In the genomic region with DNA sequence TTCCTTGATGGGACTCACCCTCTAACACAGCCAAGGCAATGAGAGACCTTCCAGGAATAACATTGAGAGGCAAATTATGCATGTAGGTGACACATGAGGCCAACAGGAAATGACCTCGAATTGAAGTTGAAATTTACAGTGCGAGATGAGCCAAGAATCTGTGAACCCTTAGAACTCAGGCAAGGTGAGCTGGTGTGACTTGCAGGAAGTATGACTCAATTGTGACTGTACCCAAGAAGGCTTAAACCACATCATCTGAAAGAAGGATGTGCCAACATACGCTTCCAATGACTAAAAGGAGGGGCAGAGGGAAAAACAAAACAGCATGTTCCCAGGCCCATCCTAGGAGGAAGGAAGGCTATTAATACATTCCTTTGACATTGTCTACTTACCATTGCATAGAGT, we compare ENCODE assay signal across 8 cellular contexts. TPM values are rescaled to one million over a fixed set of nuclear protein-coding genes. Genes with fewer than 3 reads are reported as not detected.
DNase-seq lines count a peak whose midpoint lies in the region; ATAC-seq and TF ChIP-seq lines count a peak whose summit lies in the region.

No MANE protein-coding gene starts in this region.

- ATAC-seq in stimulated activated effector memory CD8-positive, alpha-beta T cell treated with anti-CD3 and anti-CD28 coated beads, Interleukin-12 subunit alpha, Interleukin-12 subunit beta, amount 100 ng/mL, for 72 hours = peak; percentile 99

- H3K9me3 ChIP-seq in ovary = no peaks in the 10 kb centered on the region

- H3K4me1 ChIP-seq in ovary (ENCODE audit: insufficient read depth) = no peaks in the 10 kb centered on the region

- H3K4me1 Mint-ChIP-seq in stimulated activated effector memory CD8-positive, alpha-beta T cell treated with anti-CD3 and anti-CD28 coated beads, Interleukin-12 subunit alpha, Interleukin-12 subunit beta, amount 100 ng/mL, for 72 hours = peaks cover 82% of the 10 kb centered on the region

- no peak for TF ChIP-seq CTCF in ovary (IDR thresholded peaks at IDR 0.05)

- peak overlapping the region; percentile 32 for H3K4me3 Mint-ChIP-seq in stimulated activated effector memory CD8-positive, alpha-beta T cell treated with anti-CD3 and anti-CD28 coated beads, Interleukin-12 subunit alpha, Interleukin-12 subunit beta, amount 100 ng/mL, for 72 hours

- no peak for TF ChIP-seq POLR2A in ovary (IDR thresholded peaks at IDR 0.05)

- H3K36me3 ChIP-seq in ovary = no peaks in the 10 kb centered on the region

- H3K27ac ChIP-seq in ovary = no peak overlapping the region

- intact Hi-C loops in ovary (cut with DNase I) = no loop called here

- 76 to 87% (median 78%) methylated on average over 3 of the region's 3 CpGs for WGBS in ovary, 3 donors

- H3K36me3 Mint-ChIP-seq in stimulated activated effector memory CD8-positive, alpha-beta T cell treated with anti-CD3 and anti-CD28 coated beads, Interleukin-12 subunit alpha, Interleukin-12 subunit beta, amount 100 ng/mL, for 72 hours = no peaks in the 10 kb centered on the region

- H3K27me3 ChIP-seq in ovary = no peaks in the 10 kb centered on the region

- DNase-seq in GM04504 (ENCODE audit: low read depth) (peak; percentile 86), NCI-H226 (peak; percentile 63), hepatic stellate cell (ENCODE audit: low spot score) (peak; percentile 74), NCI-H1694 (lab: John Stamatoyannopoulos, UW) (no peak), cortex of kidney (lab: John Stamatoyannopoulos, UW) (no peak), ovary (no peak)
- peak; percentile 37 for DNase-seq in activated effector memory CD4-positive, alpha-beta T cell treated with Interleukin-2 at 50 U/mL for 16 hours
- peak; percentile 24 to 73 for DNase-seq in stimulated activated effector memory CD8-positive, alpha-beta T cell treated with anti-CD3 and anti-CD28 coated beads, Interleukin-12 subunit alpha, Interleukin-12 subunit beta, amount 100 ng/mL, for 72 hours (ENCODE audit: low spot score in 2 of 2)

- H3K4me3 ChIP-seq in ovary = no peak overlapping the region

- peak overlapping the region; percentile 91 for H3K27ac Mint-ChIP-seq in stimulated activated effector memory CD8-positive, alpha-beta T cell treated with anti-CD3 and anti-CD28 coated beads, Interleukin-12 subunit alpha, Interleukin-12 subunit beta, amount 100 ng/mL, for 72 hours

- no peaks in the 10 kb centered on the region for H3K9me3 Mint-ChIP-seq in stimulated activated effector memory CD8-positive, alpha-beta T cell treated with anti-CD3 and anti-CD28 coated beads, Interleukin-12 subunit alpha, Interleukin-12 subunit beta, amount 100 ng/mL, for 72 hours

- no peak for TF ChIP-seq EP300 in ovary (IDR thresholded peaks at IDR 0.05)

RNA-seq across cellular contexts. Expression of a gene that starts 44.8 kb away (rescaled TPM):
- total RNA-seq in ovary = 10 to 100 TPM; 14.9 to 40.9 (median 23.8) TPM
- 10 to 100 TPM; 21.0 to 33.3 TPM for polyA plus RNA-seq in ovary

RNA-seq across cellular contexts. Expression of a gene that starts 55.5 kb away (rescaled TPM):
- 10 to 100 TPM; 13.5 to 41.1 (median 36.8) TPM for total RNA-seq in ovary
- polyA plus RNA-seq in ovary = 10 to 100 TPM; 12.4 to 41.7 TPM

Comparison
In these comparisons a context has a peak if more than half of its experiments do, and no peak if none do; other contexts are left out.
1. DNase-seq: peak in GM04504 (single experiment), NCI-H226 (single experiment), activated effector memory CD4-positive, alpha-beta T cell treated with Interleukin-2 at 50 U/mL for 16 hours (single experiment), hepatic stellate cell (single experiment) and stimulated activated effector memory CD8-positive, alpha-beta T cell treated with anti-CD3 and anti-CD28 coated beads, Interleukin-12 subunit alpha, Interleukin-12 subunit beta, amount 100 ng/mL, for 72 hours (2 of 2); none in NCI-H1694 (single experiment), cortex of kidney (single experiment) and ovary (0 of 5).